In the genomic region with DNA sequence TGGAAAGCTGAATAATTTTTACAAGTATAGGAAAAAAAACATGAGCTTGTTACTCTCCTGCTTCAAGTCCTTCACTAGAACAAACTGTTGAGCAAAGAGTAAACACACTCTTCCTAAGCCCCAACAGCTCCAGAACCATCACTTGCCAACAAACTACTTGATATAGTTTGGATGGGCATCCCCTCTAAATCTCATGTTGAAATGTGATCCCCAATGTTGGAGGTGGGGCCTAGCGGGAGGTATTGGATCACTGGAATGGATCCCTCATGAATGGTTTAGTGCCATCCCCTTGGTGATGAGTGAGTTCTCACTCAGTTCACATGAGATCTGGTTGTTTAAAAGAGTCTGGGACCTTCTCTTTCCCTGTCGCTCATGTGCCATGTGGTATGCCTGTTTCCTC, we compare ENCODE assay signal across 1 cellular context.
TF ChIP-seq lines count a peak whose summit lies in the region.

No MANE protein-coding gene starts in this region.

TF ChIP-seq in GM23338, 12 proteins besides CTCF, POLR2A, EP300 and RAD21 (continued from another document):
- no peak for TF ChIP-seq ZNF462 (CRISPR knock-in tag; IDR thresholded peaks at IDR 0.05)
